Comparison of ENCODE assay signal across 19 cellular contexts in genomic region chr3:168289480-168289879, GRCh38.
DNase-seq lines count a peak whose midpoint lies in the region; ATAC-seq, FAIRE-seq and TF ChIP-seq lines count a peak whose summit lies in the region.
"Had no signal": no experiment of that assay in that cellular context is flagged by ENCODE, and none has a peak within 500 bp of the region (broad histone marks: within the 10 kb centered on the region; RNA-seq: fewer than 3 reads in every experiment).

No MANE protein-coding gene starts in this region.

- peak; percentile 41; the same call in 1 of the 3 replicates for ATAC-seq in SK-N-SH treated with all-trans-retinoic acid at 6 μM for 48 hours

- peak; percentile 29 for FAIRE-seq in D721Med (lab: Jason Lieb, UNC)
- FAIRE-seq: GM12891, GM18507, H54 had no signal

- no peak for TF ChIP-seq POLR2A in testis (IDR thresholded peaks at IDR 0.05)

- H3K27me3 ChIP-seq in testis: no peaks in the 10 kb centered on the region

- H3K4me1 ChIP-seq in testis: no peaks in the 10 kb centered on the region

- intact Hi-C loops in testis (cut with DNase I; ENCODE audit: low total_unique reads): no loop called here

- no peak overlapping the region for H3K27ac ChIP-seq in testis

- H3K4me3 ChIP-seq in testis: no peak overlapping the region
- H3K4me3 ChIP-seq: HAP-1 had no signal

- TF ChIP-seq CTCF in D721Med (IDR thresholded peaks at IDR 0.05; ENCODE audit: insufficient read depth, missing control alignments) (no peak), testis (IDR thresholded peaks at IDR 0.05) (no peak)

- DNase-seq in D721Med (ENCODE audit: insufficient read length, low spot score): no peak
- DNase-seq in NCI-H69 (lab: John Stamatoyannopoulos, UW): peak; percentile 61
- DNase-seq in retina: peak; percentile 30
- DNase-seq in NCI-H1105 treated with DMSO at 0.1 percent for 48 hours (lab: John Stamatoyannopoulos, UW): no peak
- DNase-seq in testis: no peak
- DNase-seq: C1 segment of cervical spinal cord; Calu3; CD4-positive, alpha-beta memory T cell; COR-L47; DMS53; DMS79 treated with DMSO at 0.1 percent for 48 hours; GF-D8; GOT3; HFFc6 had no signal

- no peaks in the 10 kb centered on the region for H3K36me3 ChIP-seq in testis (ENCODE audit: low read depth, missing control alignments)
- H3K36me3 ChIP-seq: HAP-1 had no signal

- no peaks in the 10 kb centered on the region for H3K9me3 ChIP-seq in testis
- H3K9me3 ChIP-seq: HAP-1 had no signal

- 46 to 61% methylated on average over 3 of the region's 3 CpGs for WGBS in testis, 2 donors

TF ChIP-seq in SK-N-SH treated with all-trans-retinoic acid at 6 μM for 48 hours, 23 proteins besides CTCF, POLR2A, EP300 and RAD21:
- TF ChIP-seq CSRNP3 (CRISPR knock-in tag; IDR thresholded peaks at IDR 0.05): no peak
- no peak for TF ChIP-seq ESRRG (CRISPR knock-in tag; IDR thresholded peaks at IDR 0.05)

Comparison
In these comparisons a context has a peak if more than half of its experiments do, and no peak if none do; other contexts are left out.
1. DNase-seq: peak in NCI-H69 (single experiment) and retina (single experiment); none in D721Med (single experiment), NCI-H1105 treated with DMSO at 0.1 percent for 48 hours (single experiment) and testis (single experiment).